18 cellular contexts compared by ENCODE assay signal in the genomic region with DNA sequence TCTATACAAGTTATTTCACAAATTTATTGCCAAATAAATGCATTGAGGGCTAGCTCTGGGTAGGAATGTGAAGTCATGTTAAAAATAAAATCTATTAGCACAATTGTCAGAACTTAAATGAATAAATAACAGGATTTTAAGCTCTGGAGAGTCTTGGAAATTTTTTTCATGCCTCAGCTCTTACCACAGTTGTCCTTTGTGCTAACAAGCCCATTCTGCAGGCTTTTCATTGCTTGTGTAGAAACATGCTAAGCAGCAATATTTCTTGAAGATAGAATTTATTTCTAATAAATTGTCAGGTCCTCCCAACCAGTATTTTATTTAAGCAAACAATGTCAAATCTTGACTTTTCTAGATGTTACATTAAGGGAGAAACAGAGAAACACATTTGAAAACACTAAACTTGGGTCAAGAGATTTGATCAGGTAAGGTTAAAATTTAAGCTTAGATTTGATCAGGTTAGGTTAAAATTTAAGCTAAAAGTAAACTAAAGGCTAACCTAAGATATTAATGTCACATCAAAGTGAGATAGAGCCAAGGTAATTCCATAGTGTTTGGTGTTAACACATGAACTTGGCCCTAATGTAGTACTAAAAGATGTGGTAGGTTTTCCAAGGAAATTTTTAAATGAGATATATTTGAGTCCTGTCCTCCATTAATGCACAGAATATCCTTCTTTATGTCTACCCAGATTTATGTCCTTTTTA.
DNase-seq lines count a peak whose midpoint lies in the region; ATAC-seq, FAIRE-seq and TF ChIP-seq lines count a peak whose summit lies in the region.
"Had no signal": no experiment of that assay in that cellular context is flagged by ENCODE, and none has a peak within 500 bp of the region (broad histone marks: within the 10 kb centered on the region; RNA-seq: fewer than 3 reads in every experiment).

No MANE protein-coding gene starts in this region.

- no peak for TF ChIP-seq POLR2A in HepG2 (IDR thresholded peaks at IDR 0.05; ENCODE audit: insufficient read depth in 1 of 2, low read depth in 2 of 2, low read length in 2 of 2)

- BruUV-seq in HepG2 (replicated peaks; lab: Mats Ljungman, UMichigan): no TSS peak

- CTCF ChIA-PET in HepG2 (lab: Yijun Ruan, JAX; ENCODE audit: low intra/inter-chr PET ratio, low total read pairs): no interaction called here

- no peak overlapping the region for H2BK5ac ChIP-seq in H9 (ENCODE audit: insufficient read length, low read length)

- H3K27ac Mint-ChIP-seq in H9: no peak overlapping the region
- H3K27ac Mint-ChIP-seq: CD4-positive, alpha-beta memory T cell; GM23338; HFFc6 had no signal

- H3K79me2 ChIP-seq in HepG2 (ENCODE audit: insufficient read depth, low read length) (no peaks in the 10 kb centered on the region), H9 (ENCODE audit: insufficient read depth, low read length) (no peaks in the 10 kb centered on the region)

- H2BK15ac ChIP-seq in H9 (ENCODE audit: low read depth, low read length): no peak overlapping the region

- H3K4ac ChIP-seq in H9 (ENCODE audit: low read depth, low read length): no peak overlapping the region

- H3K9ac ChIP-seq in liver (ENCODE audit: low read depth in 1 of 2, low read length in 2 of 2) (no peak overlapping the region), HepG2 (ENCODE audit: insufficient read depth, low read depth, low read length) (no peak overlapping the region), H9 (ENCODE audit: extremely low read depth, insufficient read length, low read length) (no peak overlapping the region)

- POLR2A ChIA-PET in HepG2 (lab: Yijun Ruan, JAX): no interaction called here

- H2BK20ac ChIP-seq in H9 (ENCODE audit: low read depth, low read length, poor library complexity, severe bottlenecking): no peak overlapping the region

- no peak overlapping the region for H3K4me3 Mint-ChIP-seq in H9
- H3K4me3 Mint-ChIP-seq: CD4-positive, alpha-beta memory T cell; GM23338; HFFc6 had no signal

- ATAC-seq in HepG2 (no peak), left colon (peak; percentile 61), pancreas (peak in 3 of 4 donors; percentile 30 to 95 (median 69))
- ATAC-seq: GM23338 had no signal

- FAIRE-seq in HepG2 (lab: Jason Lieb, UNC): no peak
- no peak for FAIRE-seq in pancreas (lab: Jason Lieb, UNC)
- FAIRE-seq: GM12891, GM18507 had no signal

- H3K4me2 ChIP-seq in HepG2 (ENCODE audit: low read depth, low read length): no peak overlapping the region
- no peak overlapping the region for H3K4me2 ChIP-seq in H9 (ENCODE audit: insufficient read depth, insufficient read length, low read length)
- H3K4me2 ChIP-seq: GM23338 had no signal

- no peak overlapping the region for H2AK5ac ChIP-seq in H9 (ENCODE audit: insufficient read length, low read length)

- H3K9me3 Mint-ChIP-seq in H9: peaks cover 19 to 56% of the 10 kb centered on the region in 2 experiments

- no peaks in the 10 kb centered on the region for H3K36me3 ChIP-seq in liver (ENCODE audit: control insufficient read depth in 4 of 4, insufficient read depth in 3 of 4, low read depth in 1 of 4, low read length in 3 of 4)
- H3K36me3 ChIP-seq in HepG2 (replicated peaks in 1 of 2; ENCODE audit: control insufficient read depth in 1 of 2, insufficient read depth in 2 of 2, low read length in 2 of 2): no peaks in the 10 kb centered on the region
- no peaks in the 10 kb centered on the region for H3K36me3 ChIP-seq in pancreas
- H3K36me3 ChIP-seq: HAP-1 had no signal

- H4K20me1 ChIP-seq in HepG2 (ENCODE audit: insufficient read depth, low read length): no peaks in the 10 kb centered on the region
- no peaks in the 10 kb centered on the region for H4K20me1 ChIP-seq in H9 (ENCODE audit: control insufficient read depth, insufficient read depth, insufficient read length)

- no peak overlapping the region for H2BK12ac ChIP-seq in H9 (ENCODE audit: insufficient read length, low read depth, low read length)

- H3T11ph ChIP-seq in H9 (ENCODE audit: low read length): no peak overlapping the region

- no peak overlapping the region for H4K5ac ChIP-seq in H9 (ENCODE audit: insufficient read length, low read depth, low read length)

- H3K4me3 ChIP-seq in liver (ENCODE audit: low read depth in 1 of 3, low read length in 3 of 3) (no peak overlapping the region), HepG2 (replicated peaks in 1 of 3; ENCODE audit: insufficient read depth in 1 of 3, low read depth in 2 of 3, low read length in 3 of 3) (no peak overlapping the region), pancreas (no peak overlapping the region)
- H3K4me3 ChIP-seq: GM23338, HAP-1 had no signal

- no peaks in the 10 kb centered on the region for H3K79me1 ChIP-seq in H9 (ENCODE audit: insufficient read depth, low read depth, low read length, poor library complexity, severe bottlenecking)

- H3K18ac ChIP-seq in H9 (ENCODE audit: insufficient read length, low read depth, low read length): no peak overlapping the region

- intact Hi-C loops in HepG2 (cut with micrococcal nuclease; ENCODE audit: unreplicated experiment) (no loop called here), left colon (cut with DNase I, micrococcal nuclease) (no loop called here), pancreas (cut with DNase I) (no loop called here)

- no peak overlapping the region for H3K23ac ChIP-seq in H9 (ENCODE audit: insufficient read length, low read depth, low read length)

- H3K56ac ChIP-seq in H9 (ENCODE audit: insufficient read length, low read depth, low read length): no peak overlapping the region

- DNase-seq in HepG2 (ENCODE audit: low spot score) (no peak), left colon (no peak), pancreas (no peak), NCI-H2029 (lab: John Stamatoyannopoulos, UW) (no peak), DMS79 treated with DMSO at 0.1 percent for 48 hours (lab: John Stamatoyannopoulos, UW) (no peak), H9 (no peak)
- DNase-seq: C1 segment of cervical spinal cord; Calu3; CD4-positive, alpha-beta memory T cell; COR-L47; DMS79; GF-D8; HFFc6 had no signal

- H3K23me2 ChIP-seq in H9 (ENCODE audit: insufficient read length, low read depth, low read length, poor library complexity, severe bottlenecking): no peaks in the 10 kb centered on the region

- no peak for TF ChIP-seq RAD21 in liver (IDR thresholded peaks at IDR 0.05)
- no peak for TF ChIP-seq RAD21 in HepG2 (CRISPR knock-in tag; IDR thresholded peaks at IDR 0.05)

- no peak overlapping the region for H3K14ac ChIP-seq in H9 (ENCODE audit: insufficient read depth, low read length)

- H3K27ac ChIP-seq in liver (ENCODE audit: low read depth in 1 of 2, low read length in 2 of 2) (no peak overlapping the region), HepG2 (ENCODE audit: extremely low read length, insufficient read depth, low read length) (no peak overlapping the region), pancreas (no peak overlapping the region), H9 (ENCODE audit: insufficient read length, low read depth, low read length) (no peak overlapping the region)

- H3K27me3 Mint-ChIP-seq in H9 (ENCODE audit: low read depth): no peaks in the 10 kb centered on the region
- H3K27me3 Mint-ChIP-seq: CD4-positive, alpha-beta memory T cell had no signal

- in situ Hi-C loops in HepG2 (cut with HindIII; ENCODE audit: extremely low pct_ligation_motif_present, low pct_unique_long_range_greater_than_20kb): no loop called here

- peaks cover 6 to 8% (median 6%) of the 10 kb centered on the region in 3 experiments for H3K36me3 Mint-ChIP-seq in H9 (ENCODE audit: insufficient read depth in 1 of 3, low read depth in 3 of 3)
- H3K36me3 Mint-ChIP-seq: CD4-positive, alpha-beta memory T cell had no signal

- TF ChIP-seq CTCF in liver (IDR thresholded peaks at IDR 0.05; ENCODE audit: low read depth, low read length, missing input control) (no peak), HepG2 (CRISPR knock-in tag; IDR thresholded peaks at IDR 0.05) (no peak), pancreas (IDR thresholded peaks at IDR 0.05) (no peak), H9 (conservative IDR thresholded peaks at IDR 0.05) (no peak)

- H3K4me1 Mint-ChIP-seq in H9: peaks cover 0 to 4% of the 10 kb centered on the region in 2 experiments; a peak in 1 of 4 replicates
- H3K4me1 Mint-ChIP-seq: CD4-positive, alpha-beta memory T cell; GM23338 had no signal

- H3K4me1 ChIP-seq in liver (ENCODE audit: control insufficient read depth in 4 of 4, insufficient read depth in 4 of 4, low read length in 3 of 4): peaks cover 0 to 8% (median 3%) of the 10 kb centered on the region in 4 donors
- H3K4me1 ChIP-seq in HepG2 (ENCODE audit: insufficient read depth, low read length): no peaks in the 10 kb centered on the region
- H3K4me1 ChIP-seq in pancreas: peaks cover 0 to 8% (median 4%) of the 10 kb centered on the region in 3 donors
- no peaks in the 10 kb centered on the region for H3K4me1 ChIP-seq in H9 (ENCODE audit: insufficient read depth, low read length)
- H3K4me1 ChIP-seq: HAP-1 had no signal

- H3K27me3 ChIP-seq in liver (ENCODE audit: control insufficient read depth in 4 of 4, insufficient read depth in 4 of 4, low read length in 3 of 4): no peaks in the 10 kb centered on the region
- no peaks in the 10 kb centered on the region for H3K27me3 ChIP-seq in HepG2 (ENCODE audit: control insufficient read depth in 1 of 2, insufficient read depth in 2 of 2, low read length in 2 of 2)
- no peaks in the 10 kb centered on the region for H3K27me3 ChIP-seq in pancreas
- no peaks in the 10 kb centered on the region for H3K27me3 ChIP-seq in H9 (ENCODE audit: insufficient read depth, low read length)

- H3K9me3 ChIP-seq in liver (ENCODE audit: control insufficient read depth in 4 of 4, low read length in 3 of 4) (no peaks in the 10 kb centered on the region), HepG2 (ENCODE audit: low read length) (peaks cover 16% of the 10 kb centered on the region), pancreas (no peaks in the 10 kb centered on the region), H9 (ENCODE audit: control insufficient read depth, low read depth, low read length) (no peaks in the 10 kb centered on the region)
- H3K9me3 ChIP-seq: HAP-1 had no signal

- H4K91ac ChIP-seq in H9 (ENCODE audit: insufficient read length, low read depth, low read length): no peak overlapping the region

- no peak overlapping the region for H4K8ac ChIP-seq in H9 (replicated peaks; ENCODE audit: insufficient read length, low read depth, low read length)

- H2AFZ ChIP-seq in HepG2 (ENCODE audit: low read length) (no peak overlapping the region), H9 (ENCODE audit: low read length) (no peak overlapping the region)
- H2AFZ ChIP-seq: GM23338 had no signal

- TF ChIP-seq EP300 in HepG2 (IDR thresholded peaks at IDR 0.05; ENCODE audit: low read depth in 2 of 2, low read length in 2 of 2) (no peak), HepG2 (CRISPR knock-in tag; IDR thresholded peaks at IDR 0.05; ENCODE audit: borderline replicate concordance) (no peak)

- no peak overlapping the region for H2BK120ac ChIP-seq in H9 (ENCODE audit: low read depth, low read length, poor library complexity, severe bottlenecking)

TF ChIP-seq in liver, 16 proteins besides CTCF, POLR2A, EP300 and RAD21 (continues in another document):
- peak; percentile 22 to 43 for TF ChIP-seq HNF4A (conservative IDR thresholded peaks at IDR 0.05)
